Comparison of ENCODE assay signal across 8 cellular contexts in genomic region chr12:15856097-15856982, GRCh38. TPM values are rescaled to one million over a fixed set of nuclear protein-coding genes. Genes with fewer than 3 reads are reported as not detected.
DNase-seq lines count a peak whose midpoint lies in the region; ATAC-seq and TF ChIP-seq lines count a peak whose summit lies in the region.

No MANE protein-coding gene starts in this region.

- H3K36me3 Mint-ChIP-seq in HFFc6 (ENCODE audit: low read depth) = no peaks in the 10 kb centered on the region
- H3K36me3 Mint-ChIP-seq in activated naive CD4-positive, alpha-beta T cell treated with anti-CD3 and anti-CD28 coated beads for 36 hours (ENCODE audit: low read depth) = no peaks in the 10 kb centered on the region

- H3K9me3 Mint-ChIP-seq in HFFc6 = no peaks in the 10 kb centered on the region
- no peaks in the 10 kb centered on the region for H3K9me3 Mint-ChIP-seq in activated naive CD4-positive, alpha-beta T cell treated with anti-CD3 and anti-CD28 coated beads for 36 hours

- peaks cover 43% of the 10 kb centered on the region for H3K4me1 Mint-ChIP-seq in HFFc6 (ENCODE audit: low read depth)
- no peaks in the 10 kb centered on the region for H3K4me1 Mint-ChIP-seq in activated naive CD4-positive, alpha-beta T cell treated with anti-CD3 and anti-CD28 coated beads for 36 hours (ENCODE audit: low read depth)

- peak; percentile 96 for TF ChIP-seq CTCF in HFFc6 (IDR thresholded peaks at IDR 0.05)

- ATAC-seq in GM21381 (IDR thresholded peaks at IDR 0.05; ENCODE audit: unreplicated experiment) = no peak

- intact Hi-C loops in activated naive CD4-positive, alpha-beta T cell treated with anti-CD3 and anti-CD28 coated beads for 36 hours (cut with micrococcal nuclease) = loop anchor here (1.0 to 5.0 kb wide), 6 partner anchors 42 to 629 kb away; no protein-coding TSS in a partner anchor
- intact Hi-C loops in head of caudate nucleus (cut with DNase I) = loop anchor here (2.0 to 10.0 kb wide), 2 partner anchors 266 to 582 kb away; no protein-coding TSS in a partner anchor

- DNase-seq in NCI-H2196 (lab: John Stamatoyannopoulos, UW; ENCODE audit: unreplicated experiment) (peak; percentile 39), NCI-H2196 treated with DMSO at 0.1 percent for 48 hours (lab: John Stamatoyannopoulos, UW; ENCODE audit: unreplicated experiment) (no peak), HFFc6 (peak; percentile 62), NCI-H748 treated with DMSO at 0.1 percent for 48 hours (lab: John Stamatoyannopoulos, UW) (peak; percentile 22), head of caudate nucleus (peak in 29 of 42 donors; percentile 21 to 87 (median 65)), retina (peak; percentile 42)
- peak; percentile 66 for DNase-seq in activated naive CD4-positive, alpha-beta T cell treated with anti-CD3 and anti-CD28 coated beads for 36 hours

- CTCF ChIA-PET in activated naive CD4-positive, alpha-beta T cell treated with anti-CD3 and anti-CD28 coated beads for 36 hours (lab: Charles Lee) = interaction anchor here (0.6 to 8.9 kb wide), 17 partner anchors 9 to 787 kb away, joined by 3 to 76 read pairs (median 4); no protein-coding TSS in a partner anchor

- peak overlapping the region; percentile 16; the same call in 1 of the 2 replicates for H3K4me3 Mint-ChIP-seq in HFFc6
- no peak overlapping the region for H3K4me3 Mint-ChIP-seq in activated naive CD4-positive, alpha-beta T cell treated with anti-CD3 and anti-CD28 coated beads for 36 hours

- peak overlapping the region; percentile 56; the same call in 1 of the 2 replicates for H3K27ac Mint-ChIP-seq in HFFc6
- no peak overlapping the region for H3K27ac Mint-ChIP-seq in activated naive CD4-positive, alpha-beta T cell treated with anti-CD3 and anti-CD28 coated beads for 36 hours

- no peaks in the 10 kb centered on the region for H3K27me3 Mint-ChIP-seq in HFFc6 (ENCODE audit: insufficient read depth)
- peaks cover 3% of the 10 kb centered on the region for H3K27me3 Mint-ChIP-seq in activated naive CD4-positive, alpha-beta T cell treated with anti-CD3 and anti-CD28 coated beads for 36 hours (ENCODE audit: low read depth)

RNA-seq across cellular contexts. Expression of gene STRAP, which starts 25.8 kb away (rescaled TPM):
- total RNA-seq in HFFc6 (2021; fragmentation: NEBNext Ultra II Directional; extraction: Animal tissue kit (Norgen Biotek cat#: 25700)) = 100 to 1,000 TPM; 179 to 208 (median 193) TPM
- total RNA-seq in activated naive CD4-positive, alpha-beta T cell treated with anti-CD3 and anti-CD28 coated beads for 36 hours = 100 to 1,000 TPM; 131 to 133 TPM

RNA-seq across cellular contexts. Expression of gene DERA, which starts 54.8 kb away (rescaled TPM):
- total RNA-seq in HFFc6 (2021; fragmentation: NEBNext Ultra II Directional; extraction: Animal tissue kit (Norgen Biotek cat#: 25700)) = 10 to 100 TPM; 28.1 to 46.4 (median 36.3) TPM
- total RNA-seq in activated naive CD4-positive, alpha-beta T cell treated with anti-CD3 and anti-CD28 coated beads for 36 hours = 10 to 100 TPM; 29.8 to 31.0 TPM
